In the genomic region with DNA sequence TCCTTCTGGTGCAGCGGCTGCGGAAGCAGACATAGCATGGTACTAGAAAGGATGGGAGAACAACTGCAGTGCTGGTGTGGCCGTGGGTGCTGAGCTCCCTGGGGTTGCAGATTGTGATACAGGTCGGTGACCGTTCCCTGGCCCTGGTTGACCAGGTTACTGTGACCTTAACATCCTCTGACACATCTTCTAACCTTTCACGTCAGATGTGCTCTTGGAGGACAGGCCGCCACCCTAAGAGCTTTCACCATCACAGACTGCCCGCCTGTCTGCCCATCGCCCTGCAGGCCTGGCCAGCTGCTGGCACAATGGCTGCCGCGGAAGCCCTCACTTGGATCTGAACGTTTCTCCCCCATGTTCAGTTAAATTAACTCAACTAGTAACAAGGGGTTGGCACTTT, we compare ENCODE assay signal across 35 cellular contexts.
"Had no signal": no experiment of that assay in that cellular context is flagged by ENCODE, and none has a peak within 500 bp of the region (broad histone marks: within the 10 kb centered on the region; RNA-seq: fewer than 3 reads in every experiment).

No MANE protein-coding gene starts in this region.

- H3K4me3 ChIP-seq: adrenal gland, body of pancreas, colonic mucosa had no signal

- DNase-seq: activated CD4-positive, alpha-beta memory T cell treated with anti-CD3 and anti-CD28 coated beads for 36 hours; activated CD4-positive, alpha-beta T cell treated with anti-CD3 and anti-CD28 coated beads for 36 hours; activated CD4-positive, alpha-beta T cell treated with anti-CD3 and anti-CD28 coated beads, Interleukin-2, amount 10 ng/mL, durations not matched to agents 24 days and 14 days; activated CD4-positive, CD25-positive, alpha-beta regulatory T cell; activated CD4-positive, CD25-positive, alpha-beta regulatory T cell treated with anti-CD3 and anti-CD28 coated beads, Interleukin-2, amount 50 U/mL, for 72 hours; activated CD8-positive, alpha-beta memory T cell treated with anti-CD3 and anti-CD28 coated beads, Interleukin-2, amount 10 ng/mL, durations not matched to agents 7 days and 5 days; activated CD8-positive, alpha-beta memory T cell treated with anti-CD3 and anti-CD28 coated beads, Interleukin-2, amount 50 U/mL, for 4 hours; activated CD8-positive, alpha-beta T cell treated with anti-CD3 and anti-CD28 coated beads, Interleukin-2, amount 10 ng/mL, durations not matched to agents 7 days and 5 days; activated effector memory CD4-positive, alpha-beta T cell treated with anti-CD3 and anti-CD28 coated beads, Interleukin-2, amount 50 U/mL, for 16 hours; activated naive CD4-positive, alpha-beta T cell treated with anti-CD3 and anti-CD28 coated beads for 36 hours; activated naive CD8-positive, alpha-beta T cell treated with anti-CD3 and anti-CD28 coated beads for 36 hours; activated naive CD8-positive, alpha-beta T cell treated with anti-CD3 and anti-CD28 coated beads, Interleukin-2, amount 50 U/mL, for 24 hours; activated T-cell treated with anti-CD3 and anti-CD28 coated beads, Interleukin-2, amount 50 U/mL, for 1 hour; activated T-cell treated with anti-CD3 and anti-CD28 coated beads, Interleukin-2, amount 50 U/mL, for 48 hours; adrenal gland; amygdala; aorta; body of pancreas; caudate nucleus; cerebellar nuclear complex; colonic mucosa; effector CD8-positive, alpha-beta T cell; foreskin fibroblast; head of caudate nucleus; T-helper 1 cell; T-helper 17 cell; T1000 had no signal

- H3K36me3 Mint-ChIP-seq: activated CD4-positive, alpha-beta memory T cell treated with anti-CD3 and anti-CD28 coated beads for 36 hours; activated CD8-positive, alpha-beta memory T cell treated with anti-CD3 and anti-CD28 coated beads, Interleukin-2, amount 10 ng/mL, durations not matched to agents 7 days and 5 days; activated naive CD4-positive, alpha-beta T cell treated with anti-CD3 and anti-CD28 coated beads, Interleukin-2, amount 50 U/mL, for 24 hours; activated naive CD8-positive, alpha-beta T cell treated with anti-CD3 and anti-CD28 coated beads for 36 hours had no signal

- H3K27me3 Mint-ChIP-seq: activated CD4-positive, alpha-beta memory T cell treated with anti-CD3 and anti-CD28 coated beads for 36 hours; activated CD4-positive, alpha-beta T cell treated with anti-CD3 and anti-CD28 coated beads for 36 hours; activated CD4-positive, alpha-beta T cell treated with anti-CD3 and anti-CD28 coated beads, Interleukin-2, amount 10 ng/mL, durations not matched to agents 24 days and 14 days; activated CD8-positive, alpha-beta memory T cell treated with anti-CD3 and anti-CD28 coated beads, Interleukin-2, amount 10 ng/mL, durations not matched to agents 7 days and 5 days; activated naive CD8-positive, alpha-beta T cell treated with anti-CD3 and anti-CD28 coated beads for 36 hours; activated naive CD8-positive, alpha-beta T cell treated with anti-CD3 and anti-CD28 coated beads, Interleukin-2, amount 50 U/mL, for 24 hours; T-helper 17 cell had no signal

- H3K4me1 Mint-ChIP-seq: activated CD4-positive, alpha-beta T cell treated with anti-CD3 and anti-CD28 coated beads for 36 hours; activated CD4-positive, alpha-beta T cell treated with anti-CD3 and anti-CD28 coated beads, Interleukin-2, amount 10 ng/mL, durations not matched to agents 24 days and 14 days; activated CD8-positive, alpha-beta memory T cell treated with anti-CD3 and anti-CD28 coated beads, Interleukin-2, amount 10 ng/mL, durations not matched to agents 7 days and 5 days; activated naive CD4-positive, alpha-beta T cell treated with anti-CD3 and anti-CD28 coated beads, Interleukin-2, amount 50 U/mL, for 24 hours; activated naive CD8-positive, alpha-beta T cell treated with anti-CD3 and anti-CD28 coated beads for 36 hours; activated naive CD8-positive, alpha-beta T cell treated with anti-CD3 and anti-CD28 coated beads, Interleukin-2, amount 50 U/mL, for 24 hours; T-helper 17 cell had no signal

- H3K36me3 ChIP-seq: adrenal gland, colonic mucosa had no signal

- ATAC-seq: activated CD4-positive, alpha-beta T cell treated with anti-CD3 and anti-CD28 coated beads for 36 hours; activated CD8-positive, alpha-beta memory T cell treated with anti-CD3 and anti-CD28 coated beads, Interleukin-2, amount 10 ng/mL, durations not matched to agents 7 days and 5 days; activated CD8-positive, alpha-beta T cell treated with anti-CD3 and anti-CD28 coated beads, Interleukin-2, amount 10 ng/mL, durations not matched to agents 7 days and 5 days; activated naive CD8-positive, alpha-beta T cell treated with anti-CD3 and anti-CD28 coated beads, Interleukin-2, amount 50 U/mL, for 24 hours; body of pancreas; T-helper 17 cell had no signal

- H3K9me3 ChIP-seq: adrenal gland, body of pancreas, colonic mucosa had no signal

- H3K27me3 ChIP-seq: adrenal gland, body of pancreas, colonic mucosa had no signal

- H3K4me3 Mint-ChIP-seq: activated CD4-positive, alpha-beta memory T cell treated with anti-CD3 and anti-CD28 coated beads for 36 hours; activated CD4-positive, alpha-beta T cell treated with anti-CD3 and anti-CD28 coated beads for 36 hours; activated CD4-positive, alpha-beta T cell treated with anti-CD3 and anti-CD28 coated beads, Interleukin-2, amount 10 ng/mL, durations not matched to agents 24 days and 14 days; activated CD8-positive, alpha-beta memory T cell treated with anti-CD3 and anti-CD28 coated beads, Interleukin-2, amount 10 ng/mL, durations not matched to agents 7 days and 5 days; activated CD8-positive, alpha-beta T cell treated with anti-CD3 and anti-CD28 coated beads, Interleukin-2, amount 10 ng/mL, durations not matched to agents 7 days and 5 days; activated naive CD4-positive, alpha-beta T cell treated with anti-CD3 and anti-CD28 coated beads for 36 hours; activated naive CD4-positive, alpha-beta T cell treated with anti-CD3 and anti-CD28 coated beads, Interleukin-2, amount 50 U/mL, for 24 hours; activated naive CD8-positive, alpha-beta T cell treated with anti-CD3 and anti-CD28 coated beads for 36 hours; activated naive CD8-positive, alpha-beta T cell treated with anti-CD3 and anti-CD28 coated beads, Interleukin-2, amount 50 U/mL, for 24 hours; activated T-helper 1 cell treated with anti-CD3 and anti-CD28 coated beads, Interleukin-12 subunit alpha, Interleukin-12 subunit beta, Interleukin-2, Interleukin-4 antibody, amounts not matched to agents 30 ng/mL and 10 ng/mL and 1 ng/mL, durations not matched to agents 14 hours and 24 hours and 36 hours; T-helper 17 cell; T-helper 2 cell treated with Interferon-gamma antibody and Interleukin-4, amounts not matched to agents 5 μg/mL and 100 μg/mL, for 36 hours had no signal

- H3K27ac Mint-ChIP-seq: activated CD4-positive, alpha-beta memory T cell treated with anti-CD3 and anti-CD28 coated beads for 36 hours; activated CD4-positive, alpha-beta T cell treated with anti-CD3 and anti-CD28 coated beads for 36 hours; activated CD4-positive, alpha-beta T cell treated with anti-CD3 and anti-CD28 coated beads, Interleukin-2, amount 10 ng/mL, durations not matched to agents 24 days and 14 days; activated CD8-positive, alpha-beta memory T cell treated with anti-CD3 and anti-CD28 coated beads, Interleukin-2, amount 10 ng/mL, durations not matched to agents 7 days and 5 days; activated CD8-positive, alpha-beta T cell treated with anti-CD3 and anti-CD28 coated beads, Interleukin-2, amount 10 ng/mL, durations not matched to agents 7 days and 5 days; activated naive CD4-positive, alpha-beta T cell treated with anti-CD3 and anti-CD28 coated beads for 36 hours; activated naive CD4-positive, alpha-beta T cell treated with anti-CD3 and anti-CD28 coated beads, Interleukin-2, amount 50 U/mL, for 24 hours; activated naive CD8-positive, alpha-beta T cell treated with anti-CD3 and anti-CD28 coated beads for 36 hours; activated naive CD8-positive, alpha-beta T cell treated with anti-CD3 and anti-CD28 coated beads, Interleukin-2, amount 50 U/mL, for 24 hours; activated T-helper 1 cell treated with anti-CD3 and anti-CD28 coated beads, Interleukin-12 subunit alpha, Interleukin-12 subunit beta, Interleukin-2, Interleukin-4 antibody, amounts not matched to agents 30 ng/mL and 10 ng/mL and 1 ng/mL, durations not matched to agents 14 hours and 24 hours and 36 hours; activated T-helper 2 cell treated with anti-CD3 and anti-CD28 coated beads, Interferon-gamma antibody, Interleukin-2, Interleukin-4, amounts not matched to agents 10 μg/mL and 5 μg/mL and 100 μg/mL, durations not matched to agents 14 hours and 24 hours and 36 hours; T-helper 17 cell; T-helper 2 cell treated with Interferon-gamma antibody and Interleukin-4, amounts not matched to agents 5 μg/mL and 100 μg/mL, for 36 hours had no signal

- H3K4me1 ChIP-seq: adrenal gland, body of pancreas, colonic mucosa had no signal

- H3K9me3 Mint-ChIP-seq: activated CD4-positive, alpha-beta memory T cell treated with anti-CD3 and anti-CD28 coated beads for 36 hours; activated CD4-positive, alpha-beta T cell treated with anti-CD3 and anti-CD28 coated beads, Interleukin-2, amount 10 ng/mL, durations not matched to agents 24 days and 14 days; activated naive CD8-positive, alpha-beta T cell treated with anti-CD3 and anti-CD28 coated beads, Interleukin-2, amount 50 U/mL, for 24 hours; activated T-helper 1 cell treated with anti-CD3 and anti-CD28 coated beads, Interleukin-12 subunit alpha, Interleukin-12 subunit beta, Interleukin-2, Interleukin-4 antibody, amounts not matched to agents 30 ng/mL and 10 ng/mL and 1 ng/mL, durations not matched to agents 14 hours and 24 hours and 36 hours; activated T-helper 2 cell treated with anti-CD3 and anti-CD28 coated beads, Interferon-gamma antibody, Interleukin-2, Interleukin-4, amounts not matched to agents 10 μg/mL and 5 μg/mL and 100 μg/mL, durations not matched to agents 14 hours and 24 hours and 36 hours; T-helper 2 cell treated with Interferon-gamma antibody and Interleukin-4, amounts not matched to agents 5 μg/mL and 100 μg/mL, for 36 hours had no signal

- H3K27ac ChIP-seq: adrenal gland, body of pancreas, colonic mucosa, epithelial cell of prostate had no signal

- FAIRE-seq: endometrium, endothelial cell of umbilical vein, frontal cortex had no signal
